Comparison of ENCODE assay signal across 23 cellular contexts in the genomic region with DNA sequence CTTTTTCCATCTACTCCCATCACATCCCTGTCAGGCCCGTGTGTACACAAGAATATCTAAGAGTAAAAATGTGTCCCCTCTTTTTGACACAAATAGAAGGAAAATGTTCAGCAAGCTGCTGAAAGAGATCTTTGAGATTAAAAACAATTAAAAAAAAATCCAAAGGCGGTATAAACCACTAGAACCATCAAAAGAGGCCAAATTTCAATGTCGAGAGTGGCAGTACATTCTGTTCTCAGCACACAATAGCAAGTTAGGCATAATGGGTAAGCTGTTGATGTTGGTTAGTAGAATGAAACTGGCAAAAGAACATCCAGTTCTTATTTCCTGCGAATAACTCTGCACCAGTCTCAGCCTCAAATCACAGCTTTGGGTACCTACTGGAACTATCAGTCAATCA.
"Had no signal": no experiment of that assay in that cellular context is flagged by ENCODE, and none has a peak within 500 bp of the region (broad histone marks: within the 10 kb centered on the region; RNA-seq: fewer than 3 reads in every experiment).

No MANE protein-coding gene starts in this region.

- H3K27ac ChIP-seq: gastrocnemius medialis, left lung, lower lobe of right lung, ovary, right lobe of liver, thoracic aorta had no signal

- H3K4me3 Mint-ChIP-seq: activated T-helper 17 cell treated with anti-CD3 and anti-CD28 coated beads, Interleukin-2, amount 50 U/mL, for 72 hours; effector memory CD8-positive, alpha-beta T cell had no signal

- H3K9me3 ChIP-seq: gastrocnemius medialis, left lung, lower lobe of right lung, ovary, right lobe of liver, thoracic aorta had no signal

- H3K4me1 Mint-ChIP-seq: activated T-helper 17 cell treated with anti-CD3 and anti-CD28 coated beads, Interleukin-2, amount 50 U/mL, for 72 hours had no signal

- H3K4me3 ChIP-seq: gastrocnemius medialis, left lung, lower lobe of right lung, ovary, right lobe of liver, thoracic aorta had no signal

- H3K9me3 Mint-ChIP-seq: activated T-helper 17 cell treated with anti-CD3 and anti-CD28 coated beads, Interleukin-2, amount 50 U/mL, for 72 hours; effector memory CD8-positive, alpha-beta T cell had no signal

- ATAC-seq: effector memory CD8-positive, alpha-beta T cell; gastrocnemius medialis; left lung; lower lobe of right lung; right lobe of liver; stimulated activated naive CD8-positive, alpha-beta T cell treated with anti-CD3 and anti-CD28 coated beads, Interleukin-15, Interleukin-2, amounts not matched to agents 100 U/mL and 50 U/mL, for 24 hours had no signal

- H3K36me3 ChIP-seq: gastrocnemius medialis, left lung, lower lobe of right lung, ovary, right lobe of liver, thoracic aorta had no signal

- H3K4me1 ChIP-seq: gastrocnemius medialis, left lung, lower lobe of right lung had no signal

- H3K27ac Mint-ChIP-seq: activated T-helper 17 cell treated with anti-CD3 and anti-CD28 coated beads, Interleukin-2, amount 50 U/mL, for 72 hours; effector memory CD8-positive, alpha-beta T cell; progenitor cell of endocrine pancreas had no signal

- H3K27me3 Mint-ChIP-seq: activated T-helper 17 cell treated with anti-CD3 and anti-CD28 coated beads, Interleukin-2, amount 50 U/mL, for 72 hours; effector memory CD8-positive, alpha-beta T cell had no signal

- H3K27me3 ChIP-seq: gastrocnemius medialis, left lung, ovary, right lobe of liver had no signal

- DNase-seq: activated CD4-positive, alpha-beta T cell treated with anti-CD3 and anti-CD28 coated beads, Interleukin-2, amount 50 U/mL, for 1 hour; activated CD4-positive, CD25-positive, alpha-beta regulatory T cell treated with anti-CD3 and anti-CD28 coated beads, Interleukin-2, amount 50 U/mL, for 72 hours; activated gamma-delta T cell treated with Interleukin-2 at 50 U/mL for 16 hours; amygdala; cortex of kidney; effector memory CD8-positive, alpha-beta T cell; erythroblast; gastrocnemius medialis; glutamatergic neuron; left lung; lower lobe of right lung; mesendoderm; ovary; right lobe of liver; stimulated activated CD4-positive, alpha-beta T cell treated with anti-CD3 and anti-CD28 coated beads, Interleukin-12 subunit alpha, Interleukin-12 subunit beta, amount 100 ng/mL, for 4 hours; stimulated activated CD4-positive, alpha-beta T cell treated with anti-CD3 and anti-CD28 coated beads, Interleukin-4, amount 100 ng/mL, for 1 hour; stimulated activated naive CD8-positive, alpha-beta T cell treated with anti-CD3 and anti-CD28 coated beads, Interleukin-15, Interleukin-2, amounts not matched to agents 100 U/mL and 50 U/mL, for 24 hours; SW 1271; T-helper 2 cell; trophoblast cell had no signal
